Comparison of ENCODE assay signal across 18 cellular contexts in the genomic region with DNA sequence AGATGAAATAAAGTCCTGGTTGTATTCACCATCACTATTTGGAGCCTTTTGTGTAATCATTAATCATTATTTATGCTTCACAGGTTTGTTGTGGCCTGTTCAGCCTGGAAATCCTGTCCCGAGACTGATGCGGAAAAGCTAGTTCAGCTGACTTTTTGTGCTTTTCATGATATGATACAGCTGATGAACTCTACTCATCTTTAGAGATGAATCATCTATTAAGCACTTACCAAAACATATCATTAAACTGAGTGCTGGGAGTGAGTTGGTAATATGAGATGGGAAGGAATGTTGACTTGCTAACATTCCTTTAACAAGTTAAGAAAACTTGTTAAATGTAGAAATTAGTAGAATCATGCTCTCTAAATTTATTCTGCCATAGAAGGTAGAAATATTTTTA. TPM values are rescaled to one million over a fixed set of nuclear protein-coding genes. Genes with fewer than 3 reads are reported as not detected.
DNase-seq lines count a peak whose midpoint lies in the region; ATAC-seq and TF ChIP-seq lines count a peak whose summit lies in the region.
"Had no signal": no experiment of that assay in that cellular context is flagged by ENCODE, and none has a peak within 500 bp of the region (broad histone marks: within the 10 kb centered on the region; RNA-seq: fewer than 3 reads in every experiment).

No MANE protein-coding gene starts in this region.

- no peaks in the 10 kb centered on the region for H3K36me3 ChIP-seq in BJ (ENCODE audit: control insufficient read depth, insufficient read depth, low read length)

- ATAC-seq in GM18867 (IDR thresholded peaks at IDR 0.05; ENCODE audit: unreplicated experiment) (no peak), HG03135 (IDR thresholded peaks at IDR 0.05; ENCODE audit: unreplicated experiment) (no peak)
- ATAC-seq: effector memory CD8-positive, alpha-beta T cell had no signal

- CTCF ChIA-PET in BJ (lab: Yijun Ruan, JAX) = interaction anchor here (1.0 to 1.7 kb wide), 4 partner anchors 18 to 86 kb away, joined by 3 to 6 read pairs (median 4); no protein-coding TSS in a partner anchor

- H3K4me3 ChIP-seq in BJ (ENCODE audit: low read depth, low read length) = no peak overlapping the region
- no peak overlapping the region for H3K4me3 ChIP-seq in epithelial cell of esophagus (ENCODE audit: low read length)

- POLR2A ChIA-PET in BJ (lab: Charles Lee) = no interaction called here

- TF ChIP-seq CTCF in BJ (IDR thresholded peaks at IDR 0.05; ENCODE audit: insufficient read depth, low read depth, low read length) (no peak), epithelial cell of esophagus (IDR thresholded peaks at IDR 0.05; ENCODE audit: insufficient read depth, low read depth, low read length, missing control alignments) (no peak)

- H3K27me3 ChIP-seq in BJ (ENCODE audit: control insufficient read depth, insufficient read depth, low read length) = no peaks in the 10 kb centered on the region

- DNase-seq in BJ (ENCODE audit: low read depth) = peak; percentile 52
- peak; percentile 17 for DNase-seq in NCI-H226
- peak; percentile 91 for DNase-seq in epithelial cell of esophagus (ENCODE audit: low read depth)
- DNase-seq in myocyte (ENCODE audit: low read depth) = peak; percentile 62
- no peak for DNase-seq in NCI-H2227 (lab: John Stamatoyannopoulos, UW; ENCODE audit: unreplicated experiment)
- no peak for DNase-seq in stimulated activated CD4-positive, alpha-beta T cell treated with anti-CD3 and anti-CD28 coated beads, Interleukin-4, amount 100 ng/mL, for 4 hours
- DNase-seq: activated CD4-positive, alpha-beta T cell treated with anti-CD3 and anti-CD28 coated beads for 1 hour; activated T-cell treated with anti-CD3 and anti-CD28 coated beads, Interleukin-2, amount 50 U/mL, for 48 hours; anterior cingulate cortex; effector memory CD8-positive, alpha-beta T cell; Karpas-422; midbrain; NCI-H187 treated with DMSO at 0.1 percent for 48 hours; NK-92 treated with Interleukin-12 subunit alpha and Interleukin-12 subunit beta, amount 100 ng/mL, for 24 hours; stimulated activated CD4-positive, alpha-beta T cell treated with anti-CD3 and anti-CD28 coated beads, Interleukin-4, amount 100 ng/mL, for 1 hour; stimulated activated naive CD4-positive, alpha-beta T cell had no signal

RNA-seq across cellular contexts. Expression of a gene that starts 53.0 kb away (rescaled TPM):
- 4.6 and 9.7 TPM in 2 replicates for polyA plus RNA-seq in BJ (2011; rRNA removed)
- polyA minus RNA-seq in BJ (2011; rRNA and poly(A)+ RNA removed) = 2.7 and 3.4 TPM in 2 replicates
- 14.7 and 38.8 TPM in 2 replicates for total RNA-seq in myocyte
- 11.1 TPM for polyA plus RNA-seq in myocyte (2012)

Comparison
In these comparisons a context has a peak if more than half of its experiments do, and no peak if none do; other contexts are left out.
1. DNase-seq: peak in BJ (single experiment), NCI-H226 (single experiment), epithelial cell of esophagus (single experiment) and myocyte (single experiment); none in NCI-H2227 (single experiment) and stimulated activated CD4-positive, alpha-beta T cell treated with anti-CD3 and anti-CD28 coated beads, Interleukin-4, amount 100 ng/mL, for 4 hours (0 of 2).